Comparison of ENCODE assay signal across 10 cellular contexts in the genomic region with DNA sequence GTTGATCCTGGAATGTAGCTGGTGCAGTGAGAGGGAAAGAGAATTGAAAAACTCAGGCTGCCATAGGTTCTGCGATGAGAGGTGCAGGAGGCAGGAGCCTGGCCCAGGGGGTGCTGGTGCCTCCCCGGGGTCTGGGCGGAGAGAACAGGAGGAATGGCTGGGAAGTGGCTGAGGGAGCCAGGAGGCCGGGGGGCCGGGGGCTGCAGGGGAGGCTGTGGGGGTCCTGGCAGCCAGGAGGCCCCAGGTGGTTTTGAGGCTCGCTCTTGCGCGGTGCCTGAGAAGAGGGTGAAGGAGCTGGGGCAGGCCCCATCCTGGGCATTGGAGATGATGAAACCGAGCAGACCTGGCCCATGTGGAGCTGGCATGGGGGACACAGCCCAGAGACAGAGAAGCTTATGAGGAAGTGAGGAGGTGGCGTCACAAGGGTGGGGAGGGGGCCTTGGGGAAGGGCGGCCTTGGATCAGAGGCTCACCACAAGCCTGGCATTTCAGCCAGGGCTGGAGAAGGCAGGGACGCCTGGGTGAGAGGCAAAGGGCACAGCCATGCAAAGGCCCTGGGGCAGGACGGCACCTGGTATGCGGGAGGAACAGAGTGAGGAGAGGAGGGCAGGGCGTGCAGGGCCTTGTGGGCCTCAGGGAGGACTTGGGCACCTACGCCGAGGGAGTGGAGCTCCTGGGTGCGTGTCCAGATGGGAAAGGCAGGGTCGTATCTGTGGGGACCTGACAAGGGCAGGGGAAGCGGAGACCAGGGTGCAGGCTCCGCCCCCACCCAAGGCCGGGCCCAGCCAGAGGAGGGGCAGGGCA. TPM values are rescaled to one million over a fixed set of nuclear protein-coding genes. Genes with fewer than 3 reads are reported as not detected.
A peak's percentile ranks its signal among the peaks of the same experiment; 100 is the strongest.
DNase-seq lines count a peak whose midpoint lies in the region; TF ChIP-seq lines count a peak whose summit lies in the region.
"Had no signal": no experiment of that assay in that cellular context is flagged by ENCODE, and none has a peak within 500 bp of the region (broad histone marks: within the 10 kb centered on the region; RNA-seq: fewer than 3 reads in every experiment).

No MANE protein-coding gene starts in this region.

- H3K9me3 ChIP-seq in suprapubic skin, result no peaks in the 10 kb centered on the region
- H3K9me3 ChIP-seq: Peyer's patch had no signal

- 81% methylated on average over 22 of the region's 22 CpGs for WGBS in suprapubic skin

- H3K27ac ChIP-seq in dorsolateral prefrontal cortex, result peak overlapping the region in 57 of 59 donors; percentile 13 to 95 (median 88)
- H3K27ac ChIP-seq in suprapubic skin, result peak overlapping the region; percentile 64
- H3K27ac ChIP-seq: Peyer's patch had no signal

- peaks cover 2% of the 10 kb centered on the region for H3K9me3 Mint-ChIP-seq in activated T-cell treated with anti-CD3 and anti-CD28 coated beads, Interleukin-2, amount 50 U/mL, for 24 hours

- TF ChIP-seq EP300 in suprapubic skin (IDR thresholded peaks at IDR 0.05), result no peak

- no peak for DNase-seq in activated T-cell treated with anti-CD3 and anti-CD28 coated beads, Interleukin-2, amount 50 U/mL, for 24 hours
- no peak for DNase-seq in activated T-cell treated with anti-CD3 and anti-CD28 coated beads, Interleukin-2, amount 50 U/mL, for 48 hours
- no peak for DNase-seq in dorsolateral prefrontal cortex
- peak; percentile 55 to 75 for DNase-seq in suprapubic skin (ENCODE audit: low spot score in 2 of 2)
- no peak for DNase-seq in effector CD4-positive, alpha-beta T cell
- DNase-seq in NCI-H146 treated with DMSO at 0.1 percent for 48 hours (lab: John Stamatoyannopoulos, UW; ENCODE audit: unreplicated experiment), result no peak
- DNase-seq: activated naive CD4-positive, alpha-beta T cell treated with anti-CD3 and anti-CD28 coated beads, Interleukin-2, amount 50 U/mL, for 16 hours; NCI-H2029; occipital lobe; Peyer's patch had no signal

- H3K4me3 ChIP-seq in dorsolateral prefrontal cortex (peak overlapping the region in 17 of 59 donors; percentile 7 to 50 (median 31)), suprapubic skin (no peak overlapping the region)
- H3K4me3 ChIP-seq: Peyer's patch had no signal

- H3K4me3 Mint-ChIP-seq in activated T-cell treated with anti-CD3 and anti-CD28 coated beads, Interleukin-2, amount 50 U/mL, for 24 hours, result no peak overlapping the region

- TF ChIP-seq POLR2A in suprapubic skin (IDR thresholded peaks at IDR 0.05), result no peak

- peaks cover 42% of the 10 kb centered on the region for H3K36me3 ChIP-seq in suprapubic skin

- H3K27ac Mint-ChIP-seq in activated T-cell treated with anti-CD3 and anti-CD28 coated beads, Interleukin-2, amount 50 U/mL, for 24 hours, result peak overlapping the region; percentile 76

- intact Hi-C loops in dorsolateral prefrontal cortex (cut with DNase I), result no loop called here

- H3K36me3 Mint-ChIP-seq in activated T-cell treated with anti-CD3 and anti-CD28 coated beads, Interleukin-2, amount 50 U/mL, for 24 hours (ENCODE audit: low read depth), result peaks cover 61% of the 10 kb centered on the region

- H3K27me3 ChIP-seq in dorsolateral prefrontal cortex (no peaks in the 10 kb centered on the region), suprapubic skin (no peaks in the 10 kb centered on the region)
- H3K27me3 ChIP-seq: Peyer's patch had no signal

- H3K4me1 Mint-ChIP-seq in activated T-cell treated with anti-CD3 and anti-CD28 coated beads, Interleukin-2, amount 50 U/mL, for 24 hours (ENCODE audit: low read depth), result no peaks in the 10 kb centered on the region

- peaks cover 29% of the 10 kb centered on the region for H3K4me1 ChIP-seq in suprapubic skin
- H3K4me1 ChIP-seq: Peyer's patch had no signal

- TF ChIP-seq CTCF in dorsolateral prefrontal cortex (IDR thresholded peaks at IDR 0.05 in 54 of 56, conservative IDR thresholded peaks at IDR 0.05 in 2 of 56; ENCODE audit: low read depth in 1 of 56, partially characterized antibody in 56 of 56), result no peak
- no peak for TF ChIP-seq CTCF in suprapubic skin (IDR thresholded peaks at IDR 0.05)

- no peaks in the 10 kb centered on the region for H3K27me3 Mint-ChIP-seq in activated T-cell treated with anti-CD3 and anti-CD28 coated beads, Interleukin-2, amount 50 U/mL, for 24 hours

RNA-seq across cellular contexts. Expression of gene TEKTIP1, which starts 1.3 kb away (rescaled TPM):
- total RNA-seq in dorsolateral prefrontal cortex (10 to 100 TPM in 3 of 120 experiments, 1 to 10 TPM in 117; 1.0 to 11.2 (median 4.6) TPM), suprapubic skin (1 to 10 TPM in 2 of 4 donors, not detected in 2; 2.4 to 5.2 TPM)
- total RNA-seq: occipital lobe had no signal

RNA-seq across cellular contexts. Expression of gene MFSD12, which starts 19.7 kb away (rescaled TPM):
- total RNA-seq in dorsolateral prefrontal cortex, result 100 to 1,000 TPM in 14 of 120 experiments, 10 to 100 TPM in 106; 54.9 to 119 (median 77.6) TPM
- total RNA-seq in suprapubic skin, result 100 to 1,000 TPM in 2 of 4 donors, 10 to 100 TPM in 2; 60.4 to 206 (median 119) TPM

RNA-seq across cellular contexts. Expression of gene FZR1, which starts 31.5 kb away (rescaled TPM):
- total RNA-seq in dorsolateral prefrontal cortex (10 to 100 TPM; 46.4 to 99.1 (median 71.7) TPM), suprapubic skin (10 to 100 TPM; 45.1 to 51.1 (median 47.9) TPM)

RNA-seq across cellular contexts. Expression of gene HMG20B, which starts 35.1 kb away (rescaled TPM):
- total RNA-seq in dorsolateral prefrontal cortex, result 10 to 100 TPM; 10.1 to 58.3 (median 26.2) TPM
- total RNA-seq in suprapubic skin, result 100 to 1,000 TPM in 3 of 4 donors, 10 to 100 TPM in 1; 87.9 to 135 (median 118) TPM

RNA-seq across cellular contexts. Expression of gene DOHH, which starts 37.2 kb away (rescaled TPM):
- total RNA-seq in dorsolateral prefrontal cortex, result 10 to 100 TPM; 16.9 to 48.4 (median 26.1) TPM
- total RNA-seq in suprapubic skin, result 10 to 100 TPM; 10.9 to 21.7 (median 17.9) TPM

Comparison
In these comparisons a context has a peak if more than half of its experiments do, and no peak if none do; other contexts are left out.
1. DNase-seq: peak in suprapubic skin (2 of 2); none in activated T-cell treated with anti-CD3 and anti-CD28 coated beads, Interleukin-2, amount 50 U/mL, for 24 hours (single experiment), activated T-cell treated with anti-CD3 and anti-CD28 coated beads, Interleukin-2, amount 50 U/mL, for 48 hours (0 of 2), dorsolateral prefrontal cortex (0 of 10), effector CD4-positive, alpha-beta T cell (single experiment) and NCI-H146 treated with DMSO at 0.1 percent for 48 hours (single experiment).